ENCODE assay signal across 8 cellular contexts in genomic region chr17:14069251-14069981, GRCh38. TPM values are rescaled to one million over a fixed set of nuclear protein-coding genes. Genes with fewer than 3 reads are reported as not detected.
A peak's percentile ranks its signal among the peaks of the same experiment; 100 is the strongest.
DNase-seq lines count a peak whose midpoint lies in the region; TF ChIP-seq lines count a peak whose summit lies in the region.

Gene COX10, plus strand, starts transcription at chr17:14069504. Its CDS starts 102 bp downstream, at chr17:14069606.

- H3K4me1 ChIP-seq in H9 (ENCODE audit: insufficient read depth, low read length) (no peaks in the 10 kb centered on the region), SJCRH30 (peaks cover 12% of the 10 kb centered on the region), neuron (ENCODE audit: insufficient read depth, low read length) (peaks cover 17% of the 10 kb centered on the region), subcutaneous abdominal adipose tissue (ENCODE audit: control insufficient read depth in 5 of 5, insufficient read depth in 5 of 5, low read length in 5 of 5) (peaks cover 0 to 24% (median 20%) of the 10 kb centered on the region in 5 donors)

- no peak within 1 kb of the TSS for H2BK12ac ChIP-seq in H9 (ENCODE audit: insufficient read length, low read depth, low read length)

- H3K36me3 ChIP-seq in SJCRH30 (peaks cover 34% of the 10 kb centered on the region), neuron (ENCODE audit: insufficient read depth, low read length) (peaks cover 9% of the 10 kb centered on the region), subcutaneous abdominal adipose tissue (ENCODE audit: control insufficient read depth in 5 of 5, insufficient read depth in 5 of 5, low read length in 5 of 5) (peaks cover 0 to 3% (median 0%) of the 10 kb centered on the region in 5 donors)

- no peak within 1 kb of the TSS for H4K8ac ChIP-seq in H9 (replicated peaks; ENCODE audit: insufficient read length, low read depth, low read length)

- H4K91ac ChIP-seq in H9 (ENCODE audit: insufficient read length, low read depth, low read length), result no peak within 1 kb of the TSS

- H3K56ac ChIP-seq in H9 (ENCODE audit: insufficient read length, low read depth, low read length), result no peak within 1 kb of the TSS

- peak within 1 kb of the TSS; percentile 90 for H3K9ac ChIP-seq in H9 (ENCODE audit: extremely low read depth, insufficient read length, low read length)
- peak within 1 kb of the TSS; percentile 85 to 98 (median 96) for H3K9ac ChIP-seq in subcutaneous abdominal adipose tissue (ENCODE audit: low read length in 5 of 5)

- WGBS in H9 (ENCODE audit: extremely low coverage, insufficient read length, low lambda C conversion rate), result no CpG with 5 or more reads among the region's 47 CpGs

- H3K9me3 ChIP-seq in H9 (ENCODE audit: control insufficient read depth, low read depth, low read length), result no peaks in the 10 kb centered on the region
- H3K9me3 ChIP-seq in SJCRH30 (replicated peaks), result peaks cover 8% of the 10 kb centered on the region; the same call in 1 of the 2 replicates
- H3K9me3 ChIP-seq in neuron (ENCODE audit: low read length), result peaks cover 13% of the 10 kb centered on the region
- H3K9me3 ChIP-seq in subcutaneous abdominal adipose tissue (ENCODE audit: control insufficient read depth in 5 of 5, low read length in 5 of 5), result peaks cover 0 to 4% (median 3%) of the 10 kb centered on the region in 5 donors

- peaks cover 16% of the 10 kb centered on the region; the same call in 1 of the 2 replicates for H3K79me2 ChIP-seq in H9 (ENCODE audit: insufficient read depth, low read length)

- peak within 1 kb of the TSS; percentile 77 for H3K14ac ChIP-seq in H9 (ENCODE audit: insufficient read depth, low read length)

- no peak within 1 kb of the TSS for H2AK5ac ChIP-seq in H9 (ENCODE audit: insufficient read length, low read length)

- no peak for TF ChIP-seq CTCF in H9 (conservative IDR thresholded peaks at IDR 0.05)

- no peak within 1 kb of the TSS for H2BK5ac ChIP-seq in H9 (ENCODE audit: insufficient read length, low read length)

- H3K23ac ChIP-seq in H9 (ENCODE audit: insufficient read length, low read depth, low read length), result no peak within 1 kb of the TSS

- H2AFZ ChIP-seq in H9 (ENCODE audit: low read length) (no peak within 1 kb of the TSS), neuron (ENCODE audit: low read depth, low read length) (peak within 1 kb of the TSS; percentile 88)

- H4K5ac ChIP-seq in H9 (ENCODE audit: insufficient read length, low read depth, low read length), result peak within 1 kb of the TSS; percentile 9

- peaks cover 18 to 21% (median 20%) of the 10 kb centered on the region in 3 experiments for H3K36me3 Mint-ChIP-seq in H9 (ENCODE audit: insufficient read depth in 1 of 3, low read depth in 3 of 3)

- H2BK120ac ChIP-seq in H9 (ENCODE audit: low read depth, low read length, poor library complexity, severe bottlenecking), result no peak within 1 kb of the TSS

- H3T11ph ChIP-seq in H9 (ENCODE audit: low read length), result no peak within 1 kb of the TSS

- no peak within 1 kb of the TSS for H3K4ac ChIP-seq in H9 (ENCODE audit: low read depth, low read length)

- H3K4me3 Mint-ChIP-seq in H9, result peak within 1 kb of the TSS; percentile 98 to 99

- no peak within 1 kb of the TSS for H2BK20ac ChIP-seq in H9 (ENCODE audit: low read depth, low read length, poor library complexity, severe bottlenecking)

- H3K27ac Mint-ChIP-seq in H9, result peak within 1 kb of the TSS; percentile 95 to 100 (median 99)

- H3K9me3 Mint-ChIP-seq in H9, result peaks cover 6 to 10% of the 10 kb centered on the region in 2 experiments; a peak in 4 of 5 replicates

- DNase-seq in G401 (ENCODE audit: low spot score) (peak; percentile 92), H9 (peak; percentile 95), M059J (ENCODE audit: low read depth) (peak; percentile 88), SJCRH30 (peak; percentile 99), foreskin melanocyte (peak; percentile 72)
- DNase-seq in activated gamma-delta T cell treated with anti-CD3 and anti-CD28 coated beads, Interleukin-2, amount 50 U/mL, for 16 hours (ENCODE audit: low read depth), result peak; percentile 78

- H3K27ac ChIP-seq in H9 (ENCODE audit: insufficient read length, low read depth, low read length), result no peak within 1 kb of the TSS
- peak within 1 kb of the TSS; percentile 88 for H3K27ac ChIP-seq in SJCRH30
- peak within 1 kb of the TSS; percentile 61 for H3K27ac ChIP-seq in subcutaneous abdominal adipose tissue (ENCODE audit: low read depth, low read length)

- peaks cover 14% of the 10 kb centered on the region in 2 experiments for H3K4me1 Mint-ChIP-seq in H9

- H2BK15ac ChIP-seq in H9 (ENCODE audit: low read depth, low read length), result no peak within 1 kb of the TSS

- H3K79me1 ChIP-seq in H9 (ENCODE audit: insufficient read depth, low read depth, low read length, poor library complexity, severe bottlenecking), result peaks cover 10% of the 10 kb centered on the region

- no peaks in the 10 kb centered on the region for H4K20me1 ChIP-seq in H9 (ENCODE audit: control insufficient read depth, insufficient read depth, insufficient read length)

- peak within 1 kb of the TSS; percentile 80 for H3K4me2 ChIP-seq in H9 (ENCODE audit: insufficient read depth, insufficient read length, low read length)

- H3K27me3 Mint-ChIP-seq in H9 (ENCODE audit: low read depth), result no peaks in the 10 kb centered on the region

- H3K27me3 ChIP-seq in H9 (ENCODE audit: insufficient read depth, low read length) (no peaks in the 10 kb centered on the region), SJCRH30 (no peaks in the 10 kb centered on the region), neuron (ENCODE audit: insufficient read depth, low read length) (no peaks in the 10 kb centered on the region), subcutaneous abdominal adipose tissue (ENCODE audit: control insufficient read depth in 5 of 5, insufficient read depth in 4 of 5, low read length in 5 of 5) (no peaks in the 10 kb centered on the region)

- H3K18ac ChIP-seq in H9 (ENCODE audit: insufficient read length, low read depth, low read length), result peak within 1 kb of the TSS; percentile 66

- in situ Hi-C loops in G401 (cut with HindIII; ENCODE audit: low sequenced_read_pairs), result no loop called here

- H3K23me2 ChIP-seq in H9 (ENCODE audit: insufficient read length, low read depth, low read length, poor library complexity, severe bottlenecking), result no peaks in the 10 kb centered on the region

- H3K4me3 ChIP-seq in SJCRH30, result peak within 1 kb of the TSS; percentile 94
- H3K4me3 ChIP-seq in neuron (ENCODE audit: low read length), result peak within 1 kb of the TSS; percentile 87
- peak within 1 kb of the TSS; percentile 95 to 100 (median 100) for H3K4me3 ChIP-seq in subcutaneous abdominal adipose tissue (ENCODE audit: low read depth in 1 of 5, low read length in 5 of 5)

RNA-seq across cellular contexts. Expression of gene COX10, which starts in this region (rescaled TPM):
- total RNA-seq in G401 (2014; rRNA removed; shearing (Covaris generic)), result 15.9 and 26.4 TPM in 2 replicates
- total RNA-seq in H9 (2021), result 20.6 TPM in 2 replicates
- total RNA-seq in M059J (2014; rRNA removed; shearing (Covaris generic)), result 18.3 and 28.6 TPM in 2 replicates
- total RNA-seq in SJCRH30 (2014; rRNA removed; shearing (Covaris generic)), result 93.7 and 105 TPM in 2 replicates
